In genomic region chrX:40189018-40189417, GRCh38 we compare ENCODE assay signal across 17 cellular contexts.
A peak's percentile ranks its signal among the peaks of the same experiment; 100 is the strongest.
DNase-seq lines count a peak whose midpoint lies in the region; ATAC-seq, FAIRE-seq and TF ChIP-seq lines count a peak whose summit lies in the region.
"Had no signal": no experiment of that assay in that cellular context is flagged by ENCODE, and none has a peak within 500 bp of the region (broad histone marks: within the 10 kb centered on the region; RNA-seq: fewer than 3 reads in every experiment).

No MANE protein-coding gene starts in this region.

- CTCF ChIA-PET in activated CD4-positive, alpha-beta T cell treated with anti-CD3 and anti-CD28 coated beads for 36 hours (lab: Charles Lee), result interaction anchor here (0.6 kb wide), 1 partner anchor 21 kb away, joined by 3 read pairs; no protein-coding TSS in a partner anchor

- no peak for ATAC-seq in activated CD4-positive, alpha-beta T cell treated with anti-CD3 and anti-CD28 coated beads for 36 hours
- ATAC-seq: A549, HepG2 had no signal

- H3K4me3 Mint-ChIP-seq in activated CD4-positive, alpha-beta T cell treated with anti-CD3 and anti-CD28 coated beads for 36 hours, result no peak overlapping the region
- no peak overlapping the region for H3K4me3 Mint-ChIP-seq in mesothelial cell of epicardium

- H3K36me3 ChIP-seq in bronchial epithelial cell (ENCODE audit: control insufficient read depth, insufficient read depth, low read length), result no peaks in the 10 kb centered on the region
- H3K36me3 ChIP-seq: neutrophil, sigmoid colon had no signal

- no peak for FAIRE-seq in bronchial epithelial cell (lab: Jason Lieb, UNC)
- FAIRE-seq: A549, HepG2 had no signal

- intact Hi-C loops in activated CD4-positive, alpha-beta T cell treated with anti-CD3 and anti-CD28 coated beads for 36 hours (cut with DNase I, micrococcal nuclease), result no loop called here

- H3K36me3 Mint-ChIP-seq in activated CD4-positive, alpha-beta T cell treated with anti-CD3 and anti-CD28 coated beads for 36 hours (ENCODE audit: low read depth), result no peaks in the 10 kb centered on the region
- peaks cover 1% of the 10 kb centered on the region for H3K36me3 Mint-ChIP-seq in mesothelial cell of epicardium

- no peak for DNase-seq in activated CD4-positive, alpha-beta T cell treated with anti-CD3 and anti-CD28 coated beads for 36 hours
- no peak for DNase-seq in activated CD4-positive, alpha-beta T cell treated with anti-CD3 and anti-CD28 coated beads, Interleukin-2, amount 50 U/mL, for 48 hours
- DNase-seq in NCI-H526 (lab: John Stamatoyannopoulos, UW) (peak; percentile 67 to 81), bronchial epithelial cell (ENCODE audit: low read depth) (peak; percentile 58), mesothelial cell of epicardium (ENCODE audit: low spot score in 2 of 2, unreplicated experiment in 2 of 2) (no peak), mesenteric fat pad (ENCODE audit: low spot score) (no peak), dermis blood vessel endothelial cell (no peak), anterior cingulate cortex (lab: John Stamatoyannopoulos, UW) (no peak)
- DNase-seq: caudate nucleus; midbrain; NCI-H2227 treated with DMSO at 0.1 percent for 48 hours; sigmoid colon; stimulated activated CD4-positive, alpha-beta T cell treated with anti-CD3 and anti-CD28 coated beads, Interleukin-2, amount 100 ng/mL, for 48 hours; stimulated activated CD8-positive, alpha-beta memory T cell treated with anti-CD3 and anti-CD28 coated beads, Interleukin-4, amount 100 ng/mL, for 48 hours had no signal

- peaks cover 11% of the 10 kb centered on the region for H3K4me1 Mint-ChIP-seq in activated CD4-positive, alpha-beta T cell treated with anti-CD3 and anti-CD28 coated beads for 36 hours
- peaks cover 17% of the 10 kb centered on the region for H3K4me1 Mint-ChIP-seq in mesothelial cell of epicardium

- TF ChIP-seq CTCF in bronchial epithelial cell (IDR thresholded peaks at IDR 0.05; ENCODE audit: insufficient read depth, low read length, severe bottlenecking) (no peak), mesothelial cell of epicardium (IDR thresholded peaks at IDR 0.05; ENCODE audit: unreplicated experiment) (no peak)

- no peak overlapping the region for H3K4me3 ChIP-seq in bronchial epithelial cell (ENCODE audit: low read depth, low read length)
- H3K4me3 ChIP-seq: A549, sigmoid colon had no signal

- H3K27ac Mint-ChIP-seq in activated CD4-positive, alpha-beta T cell treated with anti-CD3 and anti-CD28 coated beads for 36 hours, result peak overlapping the region; percentile 74
- H3K27ac Mint-ChIP-seq in mesothelial cell of epicardium, result peak overlapping the region; percentile 45

- no peaks in the 10 kb centered on the region for H3K27me3 ChIP-seq in bronchial epithelial cell (ENCODE audit: control insufficient read depth, insufficient read depth, low read length)
- H3K27me3 ChIP-seq: neutrophil, sigmoid colon had no signal

- H3K9me3 Mint-ChIP-seq in activated CD4-positive, alpha-beta T cell treated with anti-CD3 and anti-CD28 coated beads for 36 hours (ENCODE audit: low read depth), result peaks cover 7% of the 10 kb centered on the region
- peaks cover 30% of the 10 kb centered on the region for H3K9me3 Mint-ChIP-seq in mesothelial cell of epicardium

- H3K27me3 Mint-ChIP-seq in activated CD4-positive, alpha-beta T cell treated with anti-CD3 and anti-CD28 coated beads for 36 hours, result no peaks in the 10 kb centered on the region
- no peaks in the 10 kb centered on the region for H3K27me3 Mint-ChIP-seq in mesothelial cell of epicardium (ENCODE audit: low read depth)

- POLR2A ChIA-PET in activated CD4-positive, alpha-beta T cell treated with anti-CD3 and anti-CD28 coated beads for 36 hours (lab: Charles Lee), result no interaction called here

Comparison
In these comparisons a context has a peak if more than half of its experiments do, and no peak if none do; other contexts are left out.
1. DNase-seq: peak in NCI-H526 (2 of 2) and bronchial epithelial cell (single experiment); none in activated CD4-positive, alpha-beta T cell treated with anti-CD3 and anti-CD28 coated beads for 36 hours (single experiment), activated CD4-positive, alpha-beta T cell treated with anti-CD3 and anti-CD28 coated beads, Interleukin-2, amount 50 U/mL, for 48 hours (0 of 2), mesothelial cell of epicardium (0 of 2), mesenteric fat pad (single experiment), dermis blood vessel endothelial cell (single experiment) and anterior cingulate cortex (0 of 58).